In genomic region chr1:211731456-211732275, GRCh38 we compare ENCODE assay signal across 16 cellular contexts. TPM values are rescaled to one million over a fixed set of nuclear protein-coding genes. Genes with fewer than 3 reads are reported as not detected.
DNase-seq lines count a peak whose midpoint lies in the region; ATAC-seq, FAIRE-seq and TF ChIP-seq lines count a peak whose summit lies in the region.
"Had no signal": no experiment of that assay in that cellular context is flagged by ENCODE, and none has a peak within 500 bp of the region (broad histone marks: within the 10 kb centered on the region; RNA-seq: fewer than 3 reads in every experiment).

No MANE protein-coding gene starts in this region.

- H3K4me3 Mint-ChIP-seq in activated T-cell treated with anti-CD3 and anti-CD28 coated beads, Interleukin-2, amount 50 U/mL, for 72 hours: no peak overlapping the region
- H3K4me3 Mint-ChIP-seq: T-helper 1 cell treated with Interleukin-12 subunit alpha and Interleukin-12 subunit beta and Interleukin-4 antibody, amounts not matched to agents 30 μg/mL and 1 μg/mL, for 36 hours had no signal

- in situ Hi-C loops in GM12878 (cut with MboI): no loop called here
- in situ Hi-C loops in transverse colon (cut with MboI; ENCODE audit: low pct_ligation_motif_present in 1 of 4, low pct_unique_long_range_greater_than_20kb in 1 of 4, low sequenced_read_pairs in 3 of 4): no loop called here

- 57% methylated on average over 5 of the region's 5 CpGs for WGBS in GM12878 (ENCODE audit: insufficient coverage, insufficient replicate concordance, low lambda C conversion rate, missing lambda C conversion rate)
- WGBS in small intestine, 3 donors: 74 to 88% (median 86%) methylated on average over 5 of the region's 5 CpGs
- WGBS in transverse colon (ENCODE audit: low coverage in 1 of 2), 2 donors: 83 to 100% methylated on average over 1 to 5 of the region's 5 CpGs
- 69 to 90% methylated on average over 5 of the region's 5 CpGs for WGBS in tibial nerve, 2 donors

- no peaks in the 10 kb centered on the region for H4K20me1 ChIP-seq in GM12878 (ENCODE audit: control insufficient read depth, insufficient read depth)

- TF ChIP-seq EP300 in GM12878 (IDR thresholded peaks at IDR 0.05; ENCODE audit: borderline replicate concordance in 1 of 2, control insufficient read depth in 1 of 2, low read depth in 2 of 2, low read length in 2 of 2): no peak
- TF ChIP-seq EP300 in transverse colon (IDR thresholded peaks at IDR 0.05; ENCODE audit: low read depth): no peak
- TF ChIP-seq EP300 in tibial nerve (IDR thresholded peaks at IDR 0.05): no peak

- SMC1A ChIA-PET in GM12878 (lab: Charles Lee; ENCODE audit: uncharacterized antibody, unreplicated experiment): interaction anchor here (0.8 to 1.9 kb wide), 8 partner anchors 17 to 95 kb away, joined by 3 to 5 read pairs (median 3); partner anchors contain the start of gene NEK2

- H3K4me1 ChIP-seq in GM12878 (ENCODE audit: control insufficient read depth, insufficient read depth, low read length) (peaks cover 9% of the 10 kb centered on the region), small intestine (ENCODE audit: control insufficient read depth in 2 of 2, insufficient read depth in 1 of 2, low read depth in 1 of 2, low read length in 1 of 2) (peaks cover 0 to 4% of the 10 kb centered on the region in 2 donors), transverse colon (peaks cover 6 to 13% (median 9%) of the 10 kb centered on the region in 4 donors), tibial nerve (peaks cover 0 to 20% (median 2%) of the 10 kb centered on the region in 4 donors)

- no peak overlapping the region for H2AFZ ChIP-seq in GM12878 (ENCODE audit: control insufficient read depth, low read depth, low read length)

- no peaks in the 10 kb centered on the region for H3K27me3 ChIP-seq in GM12878 (replicated peaks in 1 of 2; ENCODE audit: control insufficient read depth in 2 of 2, insufficient read depth in 2 of 2, low read length in 1 of 2)
- H3K27me3 ChIP-seq in small intestine (ENCODE audit: control insufficient read depth in 2 of 2, insufficient read depth in 2 of 2, low read length in 2 of 2): no peaks in the 10 kb centered on the region
- H3K27me3 ChIP-seq in transverse colon: no peaks in the 10 kb centered on the region
- H3K27me3 ChIP-seq in tibial nerve: peaks cover 0 to 10% of the 10 kb centered on the region in 2 donors
- H3K27me3 ChIP-seq: brain microvascular endothelial cell had no signal

- TF ChIP-seq RAD21 in GM12878 (IDR thresholded peaks at IDR 0.05; ENCODE audit: insufficient read depth, low read depth, low read length): no peak

- FAIRE-seq in GM12878 (lab: Jason Lieb, UNC) (peak; percentile 70), small intestine (lab: Jason Lieb, UNC) (no peak)

- CTCF ChIA-PET in GM12878 (lab: Yijun Ruan, JAX): interaction anchor here (0.6 to 5.8 kb wide), 4 partner anchors 22 to 560 kb away, joined by 3 to 26 read pairs (median 4); no protein-coding TSS in a partner anchor

- no peak overlapping the region for H3K27ac Mint-ChIP-seq in activated T-cell treated with anti-CD3 and anti-CD28 coated beads, Interleukin-2, amount 50 U/mL, for 72 hours
- H3K27ac Mint-ChIP-seq: T-helper 1 cell treated with Interleukin-12 subunit alpha and Interleukin-12 subunit beta and Interleukin-4 antibody, amounts not matched to agents 30 μg/mL and 1 μg/mL, for 36 hours had no signal

- no peaks in the 10 kb centered on the region for H3K79me2 ChIP-seq in GM12878 (ENCODE audit: control insufficient read depth, insufficient read depth, low read length)

- TF ChIP-seq POLR2A in GM12878 (IDR thresholded peaks at IDR 0.05; ENCODE audit: low read depth, low read length): no peak
- no peak for TF ChIP-seq POLR2A in transverse colon (IDR thresholded peaks at IDR 0.05)
- no peak for TF ChIP-seq POLR2A in tibial nerve (IDR thresholded peaks at IDR 0.05)

- H3K27me3 Mint-ChIP-seq in activated T-cell treated with anti-CD3 and anti-CD28 coated beads, Interleukin-2, amount 50 U/mL, for 72 hours (ENCODE audit: low read depth): no peaks in the 10 kb centered on the region

- H3K36me3 Mint-ChIP-seq in activated T-cell treated with anti-CD3 and anti-CD28 coated beads, Interleukin-2, amount 50 U/mL, for 72 hours (ENCODE audit: insufficient read depth in 2 of 2): no peaks in the 10 kb centered on the region

- H3K9me3 ChIP-seq in GM12878 (replicated peaks; ENCODE audit: control insufficient read depth, insufficient read depth, low read length) (no peaks in the 10 kb centered on the region), small intestine (ENCODE audit: control insufficient read depth, low read depth) (no peaks in the 10 kb centered on the region), transverse colon (no peaks in the 10 kb centered on the region), tibial nerve (no peaks in the 10 kb centered on the region)

- H3K9ac ChIP-seq in GM12878 (ENCODE audit: control insufficient read depth, insufficient read depth, low read length): no peak overlapping the region

- POLR2A ChIA-PET in GM12878 (lab: Charles Lee): no interaction called here

- no peak for TF ChIP-seq CTCF in GM12878 (IDR thresholded peaks at IDR 0.05 in 2 of 3, conservative IDR thresholded peaks at IDR 0.05 in 1 of 3; ENCODE audit: control insufficient read depth in 2 of 3, extremely low read depth in 1 of 3, insufficient read depth in 1 of 3, low read depth in 3 of 3, low read length in 3 of 3)
- TF ChIP-seq CTCF in transverse colon (IDR thresholded peaks at IDR 0.05): no peak
- no peak for TF ChIP-seq CTCF in tibial nerve (IDR thresholded peaks at IDR 0.05)

- ATAC-seq in HG03175 (IDR thresholded peaks at IDR 0.05; ENCODE audit: unreplicated experiment): peak; percentile 13
- peak; percentile 12; the same call in 1 of the 3 replicates for ATAC-seq in GM12878
- ATAC-seq in activated T-cell treated with anti-CD3 and anti-CD28 coated beads, Interleukin-2, amount 50 U/mL, for 72 hours (replicated peaks in 1 of 2): no peak
- ATAC-seq: activated CD4-positive, CD25-positive, alpha-beta regulatory T cell treated with anti-CD3 and anti-CD28 coated beads, Interleukin-2, amount 50 U/mL, for 24 hours; left colon had no signal

- peak; percentile 33 for DNase-seq in NCI-H2171 treated with DMSO at 0.1 percent for 48 hours (lab: John Stamatoyannopoulos, UW)
- no peak for DNase-seq in NCI-H2171 (lab: John Stamatoyannopoulos, UW)
- no peak for DNase-seq in GM12878 (ENCODE audit: low read depth, low spot score)
- DNase-seq in small intestine: peak; percentile 68
- DNase-seq in activated T-cell treated with anti-CD3 and anti-CD28 coated beads, Interleukin-2, amount 50 U/mL, for 72 hours: no peak
- DNase-seq in transverse colon: no peak
- DNase-seq in tibial nerve (ENCODE audit: low spot score in 2 of 2): no peak
- DNase-seq: activated naive CD4-positive, alpha-beta T cell treated with Interleukin-2 at 50 U/mL for 16 hours; brain microvascular endothelial cell; H7; left colon; NCI-H1092; NCI-H524 treated with DMSO at 0.1 percent for 48 hours had no signal

- BruUV-seq in GM12878 (replicated peaks; lab: Mats Ljungman, UMichigan): no TSS peak

- no peak overlapping the region for H3K4me3 ChIP-seq in GM12878
- no peak overlapping the region for H3K4me3 ChIP-seq in small intestine (ENCODE audit: low read depth in 1 of 2, low read length in 2 of 2)
- no peak overlapping the region for H3K4me3 ChIP-seq in transverse colon
- H3K4me3 ChIP-seq in tibial nerve: no peak overlapping the region

- intact Hi-C loops in GM12878 (cut with micrococcal nuclease; ENCODE audit: unreplicated experiment): no loop called here
- intact Hi-C loops in transverse colon (cut with DNase I; ENCODE audit: low total_unique reads): loop anchor here (10.0 kb wide), 1 partner anchor 73 kb away; no protein-coding TSS in a partner anchor

- RAD21 ChIA-PET in GM12878 (lab: Charles Lee; ENCODE audit: unreplicated experiment): interaction anchor here (1.0 kb wide), 1 partner anchor 31 kb away, joined by 3 read pairs; no protein-coding TSS in a partner anchor

- H3K36me3 ChIP-seq in GM12878 (ENCODE audit: control insufficient read depth in 2 of 2, insufficient read depth in 2 of 2, low read length in 1 of 2) (no peaks in the 10 kb centered on the region), small intestine (ENCODE audit: control insufficient read depth in 2 of 2, insufficient read depth in 2 of 2, low read length in 2 of 2) (no peaks in the 10 kb centered on the region), transverse colon (no peaks in the 10 kb centered on the region), tibial nerve (no peaks in the 10 kb centered on the region)
- H3K36me3 ChIP-seq: brain microvascular endothelial cell had no signal

- H3K27ac ChIP-seq in GM12878 (ENCODE audit: control insufficient read depth, insufficient read depth) (no peak overlapping the region), small intestine (ENCODE audit: low read depth in 1 of 2, low read length in 1 of 2) (no peak overlapping the region), transverse colon (no peak overlapping the region), tibial nerve (no peak overlapping the region)
- H3K27ac ChIP-seq: brain microvascular endothelial cell had no signal

- H3K4me1 Mint-ChIP-seq in activated T-cell treated with anti-CD3 and anti-CD28 coated beads, Interleukin-2, amount 50 U/mL, for 72 hours (ENCODE audit: low read depth): no peaks in the 10 kb centered on the region

- no peaks in the 10 kb centered on the region for H3K9me3 Mint-ChIP-seq in activated T-cell treated with anti-CD3 and anti-CD28 coated beads, Interleukin-2, amount 50 U/mL, for 72 hours
- H3K9me3 Mint-ChIP-seq: T-helper 1 cell treated with Interleukin-12 subunit alpha and Interleukin-12 subunit beta and Interleukin-4 antibody, amounts not matched to agents 30 μg/mL and 1 μg/mL, for 36 hours had no signal

- no peak overlapping the region for H3K4me2 ChIP-seq in GM12878 (ENCODE audit: control insufficient read depth, insufficient read depth)

RNA-seq across cellular contexts. Expression of gene NEK2, which starts 56.2 kb away (rescaled TPM):
- total RNA-seq in GM12878 (2013; cell fraction: nucleolus; rRNA removed): 15.1 and 16.4 TPM in 2 replicates
- 33.0 and 37.0 TPM in 2 replicates for total RNA-seq in GM12878 (2014; rRNA removed)
- total RNA-seq in GM12878 (2014; rRNA removed; fragmentation: Illumina TruSeq; extraction: Trizol): 45.1 and 47.1 TPM in 2 replicates
- total RNA-seq in GM12878 (2021): 28.7 TPM in 2 replicates
- 11.4 TPM for polyA plus RNA-seq in GM12878 (2011; ENCODE audit: low read depth)
- polyA plus RNA-seq in GM12878 (2011; rRNA removed): 40.9 and 69.0 TPM in 2 replicates
- 20.4 and 22.7 TPM in 2 replicates for polyA plus RNA-seq in GM12878 (2011; cell fraction: cytosol; rRNA removed)
- 18.6 and 27.3 TPM in 2 replicates for polyA plus RNA-seq in GM12878 (2011; cell fraction: nucleus; rRNA removed)
- 11.8 and 19.8 TPM in 2 replicates for polyA plus RNA-seq in GM12878 (2012)
- 39.4 and 40.8 TPM in 2 replicates for polyA plus RNA-seq in GM12878 (2014; fragmentation: Illumina TruSeq; extraction: Trizol)
- polyA plus RNA-seq in GM12878 (2014; fragmentation: Nextera tagmentation; extraction: Ambion mirVana): 10 to 100 TPM; 16.7 to 21.3 TPM
- polyA plus RNA-seq in GM12878 (2014; rRNA removed): 27.3 and 31.0 TPM in 2 replicates
- polyA plus RNA-seq in GM12878 (2016; fragmentation: Nextera tagmentation; extraction: Ambion mirVana): 10 to 100 TPM; 46.8 to 49.7 TPM
- 34.3 and 49.5 TPM in 2 replicates for polyA minus RNA-seq in GM12878 (2011; rRNA and poly(A)+ RNA removed)
- polyA minus RNA-seq in GM12878 (2011; cell fraction: cytosol; rRNA and poly(A)+ RNA removed): 15.4 and 17.8 TPM in 2 replicates
- 12.2 and 17.8 TPM in 2 replicates for polyA minus RNA-seq in GM12878 (2011; cell fraction: nucleus; rRNA and poly(A)+ RNA removed)
- polyA plus RNA-seq in small intestine: 10 to 100 TPM in 1 of 3 donors, 1 to 10 TPM in 2; 1.8 to 20.4 (median 4.6) TPM
- 10 to 100 TPM; 36.8 to 41.9 TPM for total RNA-seq in activated T-cell treated with anti-CD3 and anti-CD28 coated beads, Interleukin-2, amount 50 U/mL, for 72 hours
- 1 to 10 TPM; 1.7 to 4.9 (median 2.1) TPM for total RNA-seq in transverse colon
- total RNA-seq in tibial nerve: 1 to 10 TPM in 2 of 4 donors, not detected in 2; 1.8 to 2.0 TPM

Comparison
In these comparisons a context has a peak if more than half of its experiments do, and no peak if none do; other contexts are left out.
1. DNase-seq: peak in NCI-H2171 treated with DMSO at 0.1 percent for 48 hours (single experiment) and small intestine (single experiment); none in NCI-H2171 (single experiment), GM12878 (single experiment), activated T-cell treated with anti-CD3 and anti-CD28 coated beads, Interleukin-2, amount 50 U/mL, for 72 hours (0 of 2), transverse colon (single experiment) and tibial nerve (0 of 2).
2. ATAC-seq: peak in HG03175 (single experiment) and GM12878 (single experiment); none in activated T-cell treated with anti-CD3 and anti-CD28 coated beads, Interleukin-2, amount 50 U/mL, for 72 hours (0 of 2).